9 cellular contexts compared by ENCODE assay signal in the genomic region with DNA sequence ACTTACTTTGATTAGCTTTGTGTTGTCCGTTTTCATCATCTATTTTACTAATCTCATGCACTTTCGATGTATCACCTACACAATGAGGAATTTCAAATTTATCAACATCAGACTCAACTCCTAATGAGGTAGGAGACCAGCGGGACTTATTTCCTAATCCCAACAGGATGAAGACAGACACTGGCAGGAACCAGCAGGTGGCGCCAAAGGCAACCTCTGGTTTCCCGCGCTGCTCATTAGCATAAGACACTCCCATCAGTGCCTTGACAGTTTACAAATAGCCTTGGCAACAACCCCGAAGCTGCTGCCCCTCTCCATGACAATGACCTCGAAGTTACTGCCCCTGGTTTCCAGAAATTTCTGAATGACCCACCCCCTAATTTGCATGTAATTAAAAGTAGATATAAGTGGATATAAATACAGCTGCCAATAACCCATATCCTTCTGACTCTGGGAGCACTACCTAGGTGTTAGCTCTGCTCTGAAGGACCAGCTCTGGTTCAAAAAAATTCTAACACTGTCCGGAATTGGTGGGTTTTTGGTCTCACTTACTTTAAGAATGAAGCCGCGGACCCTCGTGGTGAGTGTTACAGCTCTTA.
DNase-seq lines count a peak whose midpoint lies in the region; ATAC-seq and TF ChIP-seq lines count a peak whose summit lies in the region.
"Had no signal": no experiment of that assay in that cellular context is flagged by ENCODE, and none has a peak within 500 bp of the region (broad histone marks: within the 10 kb centered on the region; RNA-seq: fewer than 3 reads in every experiment).

No MANE protein-coding gene starts in this region.

- no peaks in the 10 kb centered on the region for H3K36me3 Mint-ChIP-seq in nephron (ENCODE audit: low read depth)
- H3K36me3 Mint-ChIP-seq: CD4-positive, alpha-beta memory T cell had no signal

- DNase-seq in SIG-M5 treated with dmso at 0.1 percent for 504 hours (lab: John Stamatoyannopoulos, UW; ENCODE audit: unreplicated experiment) (peak; percentile 5), SIG-M5 (lab: John Stamatoyannopoulos, UW) (no peak), OCI-M1 (lab: John Stamatoyannopoulos, UW) (peak; percentile 20), cerebellar cortex (ENCODE audit: low spot score) (peak; percentile 20), AG08395 (ENCODE audit: low spot score) (no peak), NCI-H1105 (lab: John Stamatoyannopoulos, UW) (no peak)

- peaks cover 18% of the 10 kb centered on the region for H3K4me1 Mint-ChIP-seq in nephron

- H3K27ac Mint-ChIP-seq in nephron: peak overlapping the region in 2 of 3 experiments; percentile 56 to 81
- H3K27ac Mint-ChIP-seq: CD4-positive, alpha-beta memory T cell had no signal

- no peak overlapping the region for H3K4me3 Mint-ChIP-seq in nephron
- H3K4me3 Mint-ChIP-seq: CD4-positive, alpha-beta memory T cell had no signal

- ATAC-seq in HG03095 (IDR thresholded peaks at IDR 0.05; ENCODE audit: unreplicated experiment): no peak

- H3K27me3 Mint-ChIP-seq in nephron (ENCODE audit: low read depth): peaks cover 11% of the 10 kb centered on the region
- H3K27me3 Mint-ChIP-seq: CD4-positive, alpha-beta memory T cell had no signal

- H3K9me3 Mint-ChIP-seq in nephron: peaks cover 8% of the 10 kb centered on the region

- peak; percentile 49 to 56 (median 55) for TF ChIP-seq CTCF in nephron (IDR thresholded peaks at IDR 0.05; ENCODE audit: unreplicated experiment in 3 of 3)

Comparison
In these comparisons a context has a peak if more than half of its experiments do, and no peak if none do; other contexts are left out.
1. DNase-seq: peak in SIG-M5 treated with dmso at 0.1 percent for 504 hours (single experiment), OCI-M1 (single experiment) and cerebellar cortex (single experiment); none in SIG-M5 (single experiment), AG08395 (single experiment) and NCI-H1105 (single experiment).